In the genomic region with DNA sequence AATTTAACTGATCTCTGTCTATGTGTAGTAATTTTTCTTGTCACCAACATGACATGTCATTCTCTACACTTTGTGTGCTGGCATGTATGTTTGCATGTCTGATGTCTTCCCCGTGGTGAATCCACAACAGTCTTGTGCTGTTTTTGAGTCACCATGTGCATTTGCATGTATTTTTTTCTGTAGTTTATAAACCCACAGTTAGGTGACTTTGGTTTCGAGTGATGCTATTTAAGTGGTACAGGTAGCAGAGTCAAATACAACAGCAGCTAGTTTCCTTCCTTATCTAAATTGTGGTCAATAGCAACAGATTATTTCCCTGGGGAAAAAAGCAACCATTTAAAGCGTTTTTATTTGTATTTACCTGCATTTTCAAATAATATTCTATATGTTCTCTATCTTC, we compare ENCODE assay signal across 12 cellular contexts.
A peak's percentile ranks its signal among the peaks of the same experiment; 100 is the strongest.
DNase-seq lines count a peak whose midpoint lies in the region; ATAC-seq, FAIRE-seq and TF ChIP-seq lines count a peak whose summit lies in the region.
"Had no signal": no experiment of that assay in that cellular context is flagged by ENCODE, and none has a peak within 500 bp of the region (broad histone marks: within the 10 kb centered on the region; RNA-seq: fewer than 3 reads in every experiment).

No MANE protein-coding gene starts in this region.

- peak; percentile 97 for FAIRE-seq in GM19239 (lab: Jason Lieb, UNC)
- peak; percentile 90 for FAIRE-seq in H54 (lab: Jason Lieb, UNC)

- POLR2A ChIA-PET in GM10248 (lab: Yijun Ruan, JAX) = no interaction called here

- ATAC-seq in HG03159 (IDR thresholded peaks at IDR 0.05; ENCODE audit: unreplicated experiment) (peak; percentile 89), SK-N-SH treated with all-trans-retinoic acid at 6 μM for 48 hours (no peak), left cardiac atrium (no peak)
- ATAC-seq: heart right ventricle had no signal

- no peak for TF ChIP-seq POLR2A in H54 (IDR thresholded peaks at IDR 0.05; ENCODE audit: low read depth, low read length)

- DNase-seq in GM10248 (ENCODE audit: extremely low spot score) = peak; percentile 56
- peak; percentile 42 for DNase-seq in GM19239 (ENCODE audit: insufficient read length, low spot score)
- DNase-seq in H54 (ENCODE audit: insufficient read length, low spot score) = no peak
- no peak for DNase-seq in EL
- DNase-seq in central memory CD4-positive, alpha-beta T cell = no peak
- no peak for DNase-seq in left cardiac atrium
- DNase-seq: activated naive CD4-positive, alpha-beta T cell; DMS53; HCEC 1CT; heart right ventricle had no signal

- TF ChIP-seq CTCF in GM10248 (IDR thresholded peaks at IDR 0.05; ENCODE audit: control extremely low read depth, extremely low read depth, low read depth, missing control alignments) = no peak

- CTCF ChIA-PET in GM10248 (lab: Yijun Ruan, JAX) = interaction anchor here (1.0 to 2.5 kb wide), 5 partner anchors 29 to 431 kb away, joined by 3 to 7 read pairs (median 4); no protein-coding TSS in a partner anchor

- intact Hi-C loops in left cardiac atrium (cut with DNase I) = no loop called here

TF ChIP-seq in SK-N-SH treated with all-trans-retinoic acid at 6 μM for 48 hours, 23 proteins besides CTCF, POLR2A, EP300 and RAD21:
- TF ChIP-seq TOX (CRISPR knock-in tag; IDR thresholded peaks at IDR 0.05; ENCODE audit: borderline replicate concordance) (no peak), SNAI2 (CRISPR knock-in tag; IDR thresholded peaks at IDR 0.05) (no peak), GLIS3 (CRISPR knock-in tag; IDR thresholded peaks at IDR 0.05) (no peak), ZFP30 (CRISPR knock-in tag; IDR thresholded peaks at IDR 0.05) (no peak), OSR1 (CRISPR knock-in tag; IDR thresholded peaks at IDR 0.05) (no peak), ESRRG (CRISPR knock-in tag; IDR thresholded peaks at IDR 0.05) (no peak), ZNF565 (CRISPR knock-in tag; conservative IDR thresholded peaks at IDR 0.05; ENCODE audit: low read depth) (no peak), RARB (CRISPR knock-in tag; IDR thresholded peaks at IDR 0.05) (no peak), ISL1 (CRISPR knock-in tag; IDR thresholded peaks at IDR 0.05) (no peak)
- TF ChIP-seq, protein P1, sequence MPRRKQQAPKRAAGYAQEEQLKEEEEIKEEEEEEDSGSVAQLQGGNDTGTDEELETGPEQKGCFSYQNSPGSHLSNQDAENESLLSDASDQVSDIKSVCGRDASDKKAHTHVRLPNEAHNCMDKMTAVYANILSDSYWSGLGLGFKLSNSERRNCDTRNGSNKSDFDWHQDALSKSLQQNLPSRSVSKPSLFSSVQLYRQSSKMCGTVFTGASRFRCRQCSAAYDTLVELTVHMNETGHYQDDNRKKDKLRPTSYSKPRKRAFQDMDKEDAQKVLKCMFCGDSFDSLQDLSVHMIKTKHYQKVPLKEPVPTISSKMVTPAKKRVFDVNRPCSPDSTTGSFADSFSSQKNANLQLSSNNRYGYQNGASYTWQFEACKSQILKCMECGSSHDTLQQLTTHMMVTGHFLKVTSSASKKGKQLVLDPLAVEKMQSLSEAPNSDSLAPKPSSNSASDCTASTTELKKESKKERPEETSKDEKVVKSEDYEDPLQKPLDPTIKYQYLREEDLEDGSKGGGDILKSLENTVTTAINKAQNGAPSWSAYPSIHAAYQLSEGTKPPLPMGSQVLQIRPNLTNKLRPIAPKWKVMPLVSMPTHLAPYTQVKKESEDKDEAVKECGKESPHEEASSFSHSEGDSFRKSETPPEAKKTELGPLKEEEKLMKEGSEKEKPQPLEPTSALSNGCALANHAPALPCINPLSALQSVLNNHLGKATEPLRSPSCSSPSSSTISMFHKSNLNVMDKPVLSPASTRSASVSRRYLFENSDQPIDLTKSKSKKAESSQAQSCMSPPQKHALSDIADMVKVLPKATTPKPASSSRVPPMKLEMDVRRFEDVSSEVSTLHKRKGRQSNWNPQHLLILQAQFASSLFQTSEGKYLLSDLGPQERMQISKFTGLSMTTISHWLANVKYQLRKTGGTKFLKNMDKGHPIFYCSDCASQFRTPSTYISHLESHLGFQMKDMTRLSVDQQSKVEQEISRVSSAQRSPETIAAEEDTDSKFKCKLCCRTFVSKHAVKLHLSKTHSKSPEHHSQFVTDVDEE (CRISPR knock-in tag; IDR thresholded peaks at IDR 0.05) = no peak

Comparison
In these comparisons a context has a peak if more than half of its experiments do, and no peak if none do; other contexts are left out.
1. DNase-seq: peak in GM10248 (single experiment) and GM19239 (single experiment); none in H54 (single experiment), EL (single experiment), central memory CD4-positive, alpha-beta T cell (single experiment) and left cardiac atrium (single experiment).